Comparison of ENCODE assay signal across 25 cellular contexts in genomic region chr11:6663794-6664478, GRCh38. TPM values are rescaled to one million over a fixed set of nuclear protein-coding genes. Genes with fewer than 3 reads are reported as not detected.
DNase-seq lines count a peak whose midpoint lies in the region; ATAC-seq and TF ChIP-seq lines count a peak whose summit lies in the region.
"Had no signal": no experiment of that assay in that cellular context is flagged by ENCODE, and none has a peak within 500 bp of the region (broad histone marks: within the 10 kb centered on the region; RNA-seq: fewer than 3 reads in every experiment).

No MANE protein-coding gene starts in this region.

- POLR2A ChIA-PET in T-cell (lab: Charles Lee) = no interaction called here

- H3K4me1 Mint-ChIP-seq in T-cell = peaks cover 27 to 36% (median 28%) of the 10 kb centered on the region in 3 donors
- H3K4me1 Mint-ChIP-seq: GM23338 had no signal

- no peaks in the 10 kb centered on the region for H3K9me3 ChIP-seq in sigmoid colon
- H3K9me3 ChIP-seq: psoas muscle, tibial nerve had no signal

- peak overlapping the region; percentile 44 to 82 for H3K27ac Mint-ChIP-seq in T-cell
- H3K27ac Mint-ChIP-seq: dendritic cell treated with granulocyte-macrophage colony-stimulating factor and Interleukin-4, amounts not matched to agents 40 ng/mL and 50 ng/mL, for 4 days; GM23338 had no signal

- H3K27me3 ChIP-seq in sigmoid colon = no peaks in the 10 kb centered on the region
- H3K27me3 ChIP-seq: tibial nerve had no signal

- no peaks in the 10 kb centered on the region for H3K27me3 Mint-ChIP-seq in T-cell

- WGBS in sigmoid colon, 2 donors = 62 to 87% methylated on average over 3 of the region's 3 CpGs

- no peak for TF ChIP-seq POLR2A in sigmoid colon (IDR thresholded peaks at IDR 0.05)

- peak; percentile 11 for DNase-seq in DMS53 (lab: John Stamatoyannopoulos, UW)
- no peak for DNase-seq in DMS53 treated with DMSO at 0.1 percent for 48 hours (lab: John Stamatoyannopoulos, UW; ENCODE audit: unreplicated experiment)
- DNase-seq in T-cell = no peak
- DNase-seq in left ventricle myocardium superior = no peak
- DNase-seq in sigmoid colon = no peak
- DNase-seq in GM19238 (ENCODE audit: insufficient read length, low spot score) = no peak
- DNase-seq: activated CD8-positive, alpha-beta memory T cell treated with anti-CD3 and anti-CD28 coated beads, Interleukin-2, amount 50 U/mL, for 48 hours; activated effector memory CD4-positive, alpha-beta T cell treated with anti-CD3 and anti-CD28 coated beads, Interleukin-2, amount 50 U/mL, for 16 hours; amygdala; DMS79 treated with DMSO at 0.1 percent for 48 hours; head of caudate nucleus; NCI-H1417; NCI-H2081 treated with DMSO at 0.1 percent for 48 hours; psoas muscle; stimulated activated CD4-positive, alpha-beta T cell treated with anti-CD3 and anti-CD28 coated beads, Interleukin-4, amount 100 ng/mL, for 1 hour; stimulated activated naive CD4-positive, alpha-beta T cell treated with Interleukin-2 at 50 U/mL for 16 hours; T-helper 1 cell had no signal

- no peak overlapping the region for H3K4me3 Mint-ChIP-seq in T-cell
- H3K4me3 Mint-ChIP-seq: dendritic cell treated with granulocyte-macrophage colony-stimulating factor and Interleukin-4, amounts not matched to agents 40 ng/mL and 50 ng/mL, for 4 days; GM23338 had no signal

- intact Hi-C loops in left ventricle myocardium superior (cut with micrococcal nuclease) = no loop called here
- intact Hi-C loops in sigmoid colon (cut with DNase I) = no loop called here

- H3K36me3 ChIP-seq in sigmoid colon = no peaks in the 10 kb centered on the region
- H3K36me3 ChIP-seq: tibial nerve had no signal

- TF ChIP-seq CTCF in sigmoid colon (IDR thresholded peaks at IDR 0.05) = no peak

- CTCF ChIA-PET in T-cell (lab: Charles Lee) = no interaction called here

- no peaks in the 10 kb centered on the region for H3K9me3 Mint-ChIP-seq in T-cell
- H3K9me3 Mint-ChIP-seq: dendritic cell treated with granulocyte-macrophage colony-stimulating factor and Interleukin-4, amounts not matched to agents 40 ng/mL and 50 ng/mL, for 4 days; GM23338 had no signal

- peaks cover 0 to 26% (median 12%) of the 10 kb centered on the region in 4 donors for H3K4me1 ChIP-seq in sigmoid colon
- H3K4me1 ChIP-seq: psoas muscle, tibial nerve had no signal

- ATAC-seq in T-cell (replicated peaks in 1 of 4) = peak in 1 of 4 experiments; percentile 37
- ATAC-seq in left ventricle myocardium superior = peak; percentile 68
- no peak for ATAC-seq in HG02840 (IDR thresholded peaks at IDR 0.05; ENCODE audit: low FRiP score, unreplicated experiment)
- ATAC-seq in HG03460 (IDR thresholded peaks at IDR 0.05; ENCODE audit: unreplicated experiment) = no peak
- ATAC-seq: GM23338, psoas muscle had no signal

- H3K36me3 Mint-ChIP-seq in T-cell = no peaks in the 10 kb centered on the region

- peak overlapping the region in 3 of 4 donors; percentile 75 to 78 (median 78) for H3K27ac ChIP-seq in sigmoid colon
- H3K27ac ChIP-seq: 22Rv1, HL-60, psoas muscle, tibial nerve, VCaP had no signal

- no peak overlapping the region for H3K4me3 ChIP-seq in sigmoid colon
- H3K4me3 ChIP-seq: GM23338, psoas muscle, tibial nerve had no signal

- TF ChIP-seq EP300 in sigmoid colon (IDR thresholded peaks at IDR 0.05) = peak in 1 of 4 donors; percentile 26

RNA-seq across cellular contexts. Expression of gene DCHS1, which starts 8.3 kb away (rescaled TPM):
- total RNA-seq in T-cell (10 to 100 TPM in 3 of 5 donors, 1 to 10 TPM in 2; 4.9 to 14.8 (median 10.4) TPM), left ventricle myocardium superior (8.8 TPM), sigmoid colon (10 to 100 TPM; 21.7 to 57.1 (median 32.2) TPM)
- polyA plus RNA-seq in sigmoid colon = 1 to 10 TPM in 1 of 3 donors, under 1 TPM in 2; under 0.01 to 6.3 (median 0.46) TPM

RNA-seq across cellular contexts. Expression of gene MRPL17, which starts 19.2 kb away (rescaled TPM):
- total RNA-seq in T-cell (10 to 100 TPM; 12.1 to 33.1 (median 30.2) TPM), left ventricle myocardium superior (49.7 TPM), sigmoid colon (10 to 100 TPM; 18.3 to 97.5 (median 20.1) TPM)
- polyA plus RNA-seq in sigmoid colon = 10 to 100 TPM; 23.4 to 51.1 (median 28.9) TPM

RNA-seq across cellular contexts. Expression of gene TPP1, which starts 44.7 kb away (rescaled TPM):
- total RNA-seq in T-cell (100 to 1,000 TPM in 3 of 5 donors, 10 to 100 TPM in 2; 67.4 to 168 (median 132) TPM), left ventricle myocardium superior (77.7 TPM), sigmoid colon (10 to 100 TPM; 39.8 to 58.8 (median 45.9) TPM)
- polyA plus RNA-seq in sigmoid colon = 10 to 100 TPM; 13.2 to 60.3 (median 55.5) TPM

RNA-seq across cellular contexts. Expression of gene TAF10, which starts 51.9 kb away (rescaled TPM):
- total RNA-seq in T-cell (100 to 1,000 TPM in 4 of 5 donors, 10 to 100 TPM in 1; 99.4 to 152 (median 144) TPM), left ventricle myocardium superior (89.4 TPM), sigmoid colon (10 to 100 TPM; 33.2 to 60.0 (median 49.0) TPM)
- polyA plus RNA-seq in sigmoid colon = 100 to 1,000 TPM in 2 of 3 donors, 10 to 100 TPM in 1; 67.6 to 148 (median 129) TPM
